In the genomic region with DNA sequence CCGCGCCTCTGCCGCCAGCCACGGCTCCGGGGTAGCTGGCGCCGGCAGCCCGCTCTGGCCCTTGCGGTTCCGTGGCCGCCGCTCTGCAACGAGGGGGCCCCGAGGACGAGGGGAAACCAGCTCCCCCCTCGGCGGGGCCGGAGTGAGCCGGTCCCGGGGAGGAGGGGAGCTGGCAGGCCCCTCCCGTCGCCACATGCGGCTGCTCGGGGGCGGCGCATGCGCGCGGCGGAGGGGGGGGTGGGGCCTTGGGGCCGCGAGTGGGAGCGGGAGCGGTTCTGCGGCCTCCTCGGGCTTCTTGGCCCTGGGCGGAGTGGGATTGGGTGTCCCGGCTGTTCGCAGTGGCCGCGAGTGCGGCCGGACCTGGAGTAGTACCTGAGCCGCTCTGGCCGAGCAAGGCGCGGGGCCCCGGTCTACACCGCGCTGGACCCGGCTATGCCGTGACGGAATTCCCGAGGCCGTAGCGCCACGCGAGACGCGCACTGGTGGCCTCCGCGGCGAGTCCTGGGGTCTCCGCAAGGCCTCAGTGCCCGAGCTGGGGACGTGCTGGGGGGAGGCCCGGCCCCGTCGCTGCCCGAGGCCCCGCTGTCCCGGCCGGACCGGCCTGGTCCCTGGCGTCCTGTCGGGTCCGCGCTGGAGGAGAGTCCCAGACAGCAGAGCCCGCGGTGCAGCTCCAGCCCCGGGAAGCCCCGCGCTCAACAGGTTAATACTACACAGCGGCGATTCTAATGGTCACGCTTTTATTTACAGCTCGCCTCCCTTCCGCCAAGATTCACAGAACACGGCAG, we compare ENCODE assay signal across 1 cellular context.
A peak's percentile ranks its signal among the peaks of the same experiment; 100 is the strongest.
TF ChIP-seq lines count a peak whose summit lies in the region.

No MANE protein-coding gene starts in this region.

TF ChIP-seq in K562, 482 proteins besides CTCF, POLR2A, EP300 and RAD21 (continued from another document and continues in another):
- TF ChIP-seq, protein P1, sequence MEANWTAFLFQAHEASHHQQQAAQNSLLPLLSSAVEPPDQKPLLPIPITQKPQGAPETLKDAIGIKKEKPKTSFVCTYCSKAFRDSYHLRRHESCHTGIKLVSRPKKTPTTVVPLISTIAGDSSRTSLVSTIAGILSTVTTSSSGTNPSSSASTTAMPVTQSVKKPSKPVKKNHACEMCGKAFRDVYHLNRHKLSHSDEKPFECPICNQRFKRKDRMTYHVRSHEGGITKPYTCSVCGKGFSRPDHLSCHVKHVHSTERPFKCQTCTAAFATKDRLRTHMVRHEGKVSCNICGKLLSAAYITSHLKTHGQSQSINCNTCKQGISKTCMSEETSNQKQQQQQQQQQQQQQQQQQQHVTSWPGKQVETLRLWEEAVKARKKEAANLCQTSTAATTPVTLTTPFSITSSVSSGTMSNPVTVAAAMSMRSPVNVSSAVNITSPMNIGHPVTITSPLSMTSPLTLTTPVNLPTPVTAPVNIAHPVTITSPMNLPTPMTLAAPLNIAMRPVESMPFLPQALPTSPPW (CRISPR knock-in tag; IDR thresholded peaks at IDR 0.05), result peak; percentile 98
- TF ChIP-seq RFX1 (IDR thresholded peaks at IDR 0.05), result no peak
- TF ChIP-seq HNRNPLL (IDR thresholded peaks at IDR 0.05; ENCODE audit: low read depth, low read length, poor library complexity, severe bottlenecking), result peak; percentile 62
- no peak for TF ChIP-seq ZNF695 (CRISPR knock-in tag; IDR thresholded peaks at IDR 0.05)
- TF ChIP-seq NR3C1 (CRISPR knock-in tag; IDR thresholded peaks at IDR 0.05), result no peak
- TF ChIP-seq, protein P2, sequence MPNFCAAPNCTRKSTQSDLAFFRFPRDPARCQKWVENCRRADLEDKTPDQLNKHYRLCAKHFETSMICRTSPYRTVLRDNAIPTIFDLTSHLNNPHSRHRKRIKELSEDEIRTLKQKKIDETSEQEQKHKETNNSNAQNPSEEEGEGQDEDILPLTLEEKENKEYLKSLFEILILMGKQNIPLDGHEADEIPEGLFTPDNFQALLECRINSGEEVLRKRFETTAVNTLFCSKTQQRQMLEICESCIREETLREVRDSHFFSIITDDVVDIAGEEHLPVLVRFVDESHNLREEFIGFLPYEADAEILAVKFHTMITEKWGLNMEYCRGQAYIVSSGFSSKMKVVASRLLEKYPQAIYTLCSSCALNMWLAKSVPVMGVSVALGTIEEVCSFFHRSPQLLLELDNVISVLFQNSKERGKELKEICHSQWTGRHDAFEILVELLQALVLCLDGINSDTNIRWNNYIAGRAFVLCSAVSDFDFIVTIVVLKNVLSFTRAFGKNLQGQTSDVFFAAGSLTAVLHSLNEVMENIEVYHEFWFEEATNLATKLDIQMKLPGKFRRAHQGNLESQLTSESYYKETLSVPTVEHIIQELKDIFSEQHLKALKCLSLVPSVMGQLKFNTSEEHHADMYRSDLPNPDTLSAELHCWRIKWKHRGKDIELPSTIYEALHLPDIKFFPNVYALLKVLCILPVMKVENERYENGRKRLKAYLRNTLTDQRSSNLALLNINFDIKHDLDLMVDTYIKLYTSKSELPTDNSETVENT (CRISPR knock-in tag; IDR thresholded peaks at IDR 0.05), result peak; percentile 91
- TF ChIP-seq NONO (IDR thresholded peaks at IDR 0.05; ENCODE audit: low read depth in 2 of 2, low read length in 1 of 2), result peak; percentile 90 to 100
- TF ChIP-seq POLR2G (IDR thresholded peaks at IDR 0.05; ENCODE audit: low read depth, low read length), result peak; percentile 94
- no peak for TF ChIP-seq CEBPB (tag; IDR thresholded peaks at IDR 0.05)
- TF ChIP-seq, protein P3, sequence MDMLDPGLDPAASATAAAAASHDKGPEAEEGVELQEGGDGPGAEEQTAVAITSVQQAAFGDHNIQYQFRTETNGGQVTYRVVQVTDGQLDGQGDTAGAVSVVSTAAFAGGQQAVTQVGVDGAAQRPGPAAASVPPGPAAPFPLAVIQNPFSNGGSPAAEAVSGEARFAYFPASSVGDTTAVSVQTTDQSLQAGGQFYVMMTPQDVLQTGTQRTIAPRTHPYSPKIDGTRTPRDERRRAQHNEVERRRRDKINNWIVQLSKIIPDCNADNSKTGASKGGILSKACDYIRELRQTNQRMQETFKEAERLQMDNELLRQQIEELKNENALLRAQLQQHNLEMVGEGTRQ (CRISPR knock-in tag; IDR thresholded peaks at IDR 0.05), result no peak; the same call in 1 of the 2 replicates
- TF ChIP-seq ETV5 (CRISPR knock-in tag; IDR thresholded peaks at IDR 0.05; ENCODE audit: low read depth), result peak; percentile 59
- no peak for TF ChIP-seq YBX1 (IDR thresholded peaks at IDR 0.05)
- no peak for TF ChIP-seq DNMT1 (IDR thresholded peaks at IDR 0.05)
- peak; percentile 93 for TF ChIP-seq SIN3B (IDR thresholded peaks at IDR 0.05; ENCODE audit: low read depth)
- TF ChIP-seq, protein P4, sequence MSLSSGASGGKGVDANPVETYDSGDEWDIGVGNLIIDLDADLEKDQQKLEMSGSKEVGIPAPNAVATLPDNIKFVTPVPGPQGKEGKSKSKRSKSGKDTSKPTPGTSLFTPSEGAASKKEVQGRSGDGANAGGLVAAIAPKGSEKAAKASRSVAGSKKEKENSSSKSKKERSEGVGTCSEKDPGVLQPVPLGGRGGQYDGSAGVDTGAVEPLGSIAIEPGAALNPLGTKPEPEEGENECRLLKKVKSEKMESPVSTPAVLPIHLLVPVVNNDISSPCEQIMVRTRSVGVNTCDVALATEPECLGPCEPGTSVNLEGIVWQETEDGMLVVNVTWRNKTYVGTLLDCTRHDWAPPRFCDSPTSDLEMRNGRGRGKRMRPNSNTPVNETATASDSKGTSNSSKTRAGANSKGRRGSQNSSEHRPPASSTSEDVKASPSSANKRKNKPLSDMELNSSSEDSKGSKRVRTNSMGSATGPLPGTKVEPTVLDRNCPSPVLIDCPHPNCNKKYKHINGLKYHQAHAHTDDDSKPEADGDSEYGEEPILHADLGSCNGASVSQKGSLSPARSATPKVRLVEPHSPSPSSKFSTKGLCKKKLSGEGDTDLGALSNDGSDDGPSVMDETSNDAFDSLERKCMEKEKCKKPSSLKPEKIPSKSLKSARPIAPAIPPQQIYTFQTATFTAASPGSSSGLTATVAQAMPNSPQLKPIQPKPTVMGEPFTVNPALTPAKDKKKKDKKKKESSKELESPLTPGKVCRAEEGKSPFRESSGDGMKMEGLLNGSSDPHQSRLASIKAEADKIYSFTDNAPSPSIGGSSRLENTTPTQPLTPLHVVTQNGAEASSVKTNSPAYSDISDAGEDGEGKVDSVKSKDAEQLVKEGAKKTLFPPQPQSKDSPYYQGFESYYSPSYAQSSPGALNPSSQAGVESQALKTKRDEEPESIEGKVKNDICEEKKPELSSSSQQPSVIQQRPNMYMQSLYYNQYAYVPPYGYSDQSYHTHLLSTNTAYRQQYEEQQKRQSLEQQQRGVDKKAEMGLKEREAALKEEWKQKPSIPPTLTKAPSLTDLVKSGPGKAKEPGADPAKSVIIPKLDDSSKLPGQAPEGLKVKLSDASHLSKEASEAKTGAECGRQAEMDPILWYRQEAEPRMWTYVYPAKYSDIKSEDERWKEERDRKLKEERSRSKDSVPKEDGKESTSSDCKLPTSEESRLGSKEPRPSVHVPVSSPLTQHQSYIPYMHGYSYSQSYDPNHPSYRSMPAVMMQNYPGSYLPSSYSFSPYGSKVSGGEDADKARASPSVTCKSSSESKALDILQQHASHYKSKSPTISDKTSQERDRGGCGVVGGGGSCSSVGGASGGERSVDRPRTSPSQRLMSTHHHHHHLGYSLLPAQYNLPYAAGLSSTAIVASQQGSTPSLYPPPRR (CRISPR knock-in tag; IDR thresholded peaks at IDR 0.05; ENCODE audit: borderline replicate concordance), result no peak
- TF ChIP-seq, protein P5, sequence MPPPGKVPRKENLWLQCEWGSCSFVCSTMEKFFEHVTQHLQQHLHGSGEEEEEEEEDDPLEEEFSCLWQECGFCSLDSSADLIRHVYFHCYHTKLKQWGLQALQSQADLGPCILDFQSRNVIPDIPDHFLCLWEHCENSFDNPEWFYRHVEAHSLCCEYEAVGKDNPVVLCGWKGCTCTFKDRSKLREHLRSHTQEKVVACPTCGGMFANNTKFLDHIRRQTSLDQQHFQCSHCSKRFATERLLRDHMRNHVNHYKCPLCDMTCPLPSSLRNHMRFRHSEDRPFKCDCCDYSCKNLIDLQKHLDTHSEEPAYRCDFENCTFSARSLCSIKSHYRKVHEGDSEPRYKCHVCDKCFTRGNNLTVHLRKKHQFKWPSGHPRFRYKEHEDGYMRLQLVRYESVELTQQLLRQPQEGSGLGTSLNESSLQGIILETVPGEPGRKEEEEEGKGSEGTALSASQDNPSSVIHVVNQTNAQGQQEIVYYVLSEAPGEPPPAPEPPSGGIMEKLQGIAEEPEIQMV (tag; conservative IDR thresholded peaks at IDR 0.05; ENCODE audit: low read depth), result peak; percentile 68
- TF ChIP-seq SMARCA5 (IDR thresholded peaks at IDR 0.05), result no peak
- TF ChIP-seq GTF2E2 (tag; IDR thresholded peaks at IDR 0.05), result peak; percentile 33; the same call in 1 of the 2 replicates
- peak; percentile 72 for TF ChIP-seq ERF (CRISPR knock-in tag; IDR thresholded peaks at IDR 0.05)
- peak; percentile 89 for TF ChIP-seq CHD1 (IDR thresholded peaks at IDR 0.05; ENCODE audit: low read length)
- TF ChIP-seq, protein P6, sequence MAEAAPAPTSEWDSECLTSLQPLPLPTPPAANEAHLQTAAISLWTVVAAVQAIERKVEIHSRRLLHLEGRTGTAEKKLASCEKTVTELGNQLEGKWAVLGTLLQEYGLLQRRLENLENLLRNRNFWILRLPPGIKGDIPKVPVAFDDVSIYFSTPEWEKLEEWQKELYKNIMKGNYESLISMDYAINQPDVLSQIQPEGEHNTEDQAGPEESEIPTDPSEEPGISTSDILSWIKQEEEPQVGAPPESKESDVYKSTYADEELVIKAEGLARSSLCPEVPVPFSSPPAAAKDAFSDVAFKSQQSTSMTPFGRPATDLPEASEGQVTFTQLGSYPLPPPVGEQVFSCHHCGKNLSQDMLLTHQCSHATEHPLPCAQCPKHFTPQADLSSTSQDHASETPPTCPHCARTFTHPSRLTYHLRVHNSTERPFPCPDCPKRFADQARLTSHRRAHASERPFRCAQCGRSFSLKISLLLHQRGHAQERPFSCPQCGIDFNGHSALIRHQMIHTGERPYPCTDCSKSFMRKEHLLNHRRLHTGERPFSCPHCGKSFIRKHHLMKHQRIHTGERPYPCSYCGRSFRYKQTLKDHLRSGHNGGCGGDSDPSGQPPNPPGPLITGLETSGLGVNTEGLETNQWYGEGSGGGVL (CRISPR knock-in tag; IDR thresholded peaks at IDR 0.05), result no peak
- TF ChIP-seq ZSCAN29 (IDR thresholded peaks at IDR 0.05), result peak; percentile 92
- no peak; the same call in 1 of the 2 replicates for TF ChIP-seq SOX6 (IDR thresholded peaks at IDR 0.05)
- no peak for TF ChIP-seq KHSRP (IDR thresholded peaks at IDR 0.05)
- peak; percentile 90 to 91 for TF ChIP-seq NRF1 (conservative IDR thresholded peaks at IDR 0.05 in 1 of 2, IDR thresholded peaks at IDR 0.05 in 1 of 2)
- TF ChIP-seq RBM25 (IDR thresholded peaks at IDR 0.05; ENCODE audit: low read depth, low read length, severe bottlenecking), result peak; percentile 73
- TF ChIP-seq, protein P7, sequence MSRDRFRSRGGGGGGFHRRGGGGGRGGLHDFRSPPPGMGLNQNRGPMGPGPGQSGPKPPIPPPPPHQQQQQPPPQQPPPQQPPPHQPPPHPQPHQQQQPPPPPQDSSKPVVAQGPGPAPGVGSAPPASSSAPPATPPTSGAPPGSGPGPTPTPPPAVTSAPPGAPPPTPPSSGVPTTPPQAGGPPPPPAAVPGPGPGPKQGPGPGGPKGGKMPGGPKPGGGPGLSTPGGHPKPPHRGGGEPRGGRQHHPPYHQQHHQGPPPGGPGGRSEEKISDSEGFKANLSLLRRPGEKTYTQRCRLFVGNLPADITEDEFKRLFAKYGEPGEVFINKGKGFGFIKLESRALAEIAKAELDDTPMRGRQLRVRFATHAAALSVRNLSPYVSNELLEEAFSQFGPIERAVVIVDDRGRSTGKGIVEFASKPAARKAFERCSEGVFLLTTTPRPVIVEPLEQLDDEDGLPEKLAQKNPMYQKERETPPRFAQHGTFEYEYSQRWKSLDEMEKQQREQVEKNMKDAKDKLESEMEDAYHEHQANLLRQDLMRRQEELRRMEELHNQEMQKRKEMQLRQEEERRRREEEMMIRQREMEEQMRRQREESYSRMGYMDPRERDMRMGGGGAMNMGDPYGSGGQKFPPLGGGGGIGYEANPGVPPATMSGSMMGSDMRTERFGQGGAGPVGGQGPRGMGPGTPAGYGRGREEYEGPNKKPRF (IDR thresholded peaks at IDR 0.05; ENCODE audit: low read depth, low read length), result no peak
- TF ChIP-seq, protein P8, sequence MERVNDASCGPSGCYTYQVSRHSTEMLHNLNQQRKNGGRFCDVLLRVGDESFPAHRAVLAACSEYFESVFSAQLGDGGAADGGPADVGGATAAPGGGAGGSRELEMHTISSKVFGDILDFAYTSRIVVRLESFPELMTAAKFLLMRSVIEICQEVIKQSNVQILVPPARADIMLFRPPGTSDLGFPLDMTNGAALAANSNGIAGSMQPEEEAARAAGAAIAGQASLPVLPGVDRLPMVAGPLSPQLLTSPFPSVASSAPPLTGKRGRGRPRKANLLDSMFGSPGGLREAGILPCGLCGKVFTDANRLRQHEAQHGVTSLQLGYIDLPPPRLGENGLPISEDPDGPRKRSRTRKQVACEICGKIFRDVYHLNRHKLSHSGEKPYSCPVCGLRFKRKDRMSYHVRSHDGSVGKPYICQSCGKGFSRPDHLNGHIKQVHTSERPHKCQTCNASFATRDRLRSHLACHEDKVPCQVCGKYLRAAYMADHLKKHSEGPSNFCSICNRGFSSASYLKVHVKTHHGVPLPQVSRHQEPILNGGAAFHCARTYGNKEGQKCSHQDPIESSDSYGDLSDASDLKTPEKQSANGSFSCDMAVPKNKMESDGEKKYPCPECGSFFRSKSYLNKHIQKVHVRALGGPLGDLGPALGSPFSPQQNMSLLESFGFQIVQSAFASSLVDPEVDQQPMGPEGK (CRISPR knock-in tag; IDR thresholded peaks at IDR 0.05; ENCODE audit: borderline replicate concordance), result no peak
- TF ChIP-seq E2F3 (CRISPR knock-in tag; IDR thresholded peaks at IDR 0.05), result peak; percentile 92
- TF ChIP-seq NR2C2 (CRISPR knock-in tag; IDR thresholded peaks at IDR 0.05), result 0 out of 2 replicates have a peak, but pooled peaks have one; percentile 17
- TF ChIP-seq NR2C2 (tag; IDR thresholded peaks at IDR 0.05), result no peak; the same call in 1 of the 2 replicates
- 0 out of 2 replicates have a peak, but pooled peaks have one; percentile 39 for TF ChIP-seq NR1H2 (CRISPR knock-in tag; IDR thresholded peaks at IDR 0.05)
- no peak for TF ChIP-seq ARHGAP35 (IDR thresholded peaks at IDR 0.05; ENCODE audit: partially characterized antibody)
- TF ChIP-seq, protein P9, sequence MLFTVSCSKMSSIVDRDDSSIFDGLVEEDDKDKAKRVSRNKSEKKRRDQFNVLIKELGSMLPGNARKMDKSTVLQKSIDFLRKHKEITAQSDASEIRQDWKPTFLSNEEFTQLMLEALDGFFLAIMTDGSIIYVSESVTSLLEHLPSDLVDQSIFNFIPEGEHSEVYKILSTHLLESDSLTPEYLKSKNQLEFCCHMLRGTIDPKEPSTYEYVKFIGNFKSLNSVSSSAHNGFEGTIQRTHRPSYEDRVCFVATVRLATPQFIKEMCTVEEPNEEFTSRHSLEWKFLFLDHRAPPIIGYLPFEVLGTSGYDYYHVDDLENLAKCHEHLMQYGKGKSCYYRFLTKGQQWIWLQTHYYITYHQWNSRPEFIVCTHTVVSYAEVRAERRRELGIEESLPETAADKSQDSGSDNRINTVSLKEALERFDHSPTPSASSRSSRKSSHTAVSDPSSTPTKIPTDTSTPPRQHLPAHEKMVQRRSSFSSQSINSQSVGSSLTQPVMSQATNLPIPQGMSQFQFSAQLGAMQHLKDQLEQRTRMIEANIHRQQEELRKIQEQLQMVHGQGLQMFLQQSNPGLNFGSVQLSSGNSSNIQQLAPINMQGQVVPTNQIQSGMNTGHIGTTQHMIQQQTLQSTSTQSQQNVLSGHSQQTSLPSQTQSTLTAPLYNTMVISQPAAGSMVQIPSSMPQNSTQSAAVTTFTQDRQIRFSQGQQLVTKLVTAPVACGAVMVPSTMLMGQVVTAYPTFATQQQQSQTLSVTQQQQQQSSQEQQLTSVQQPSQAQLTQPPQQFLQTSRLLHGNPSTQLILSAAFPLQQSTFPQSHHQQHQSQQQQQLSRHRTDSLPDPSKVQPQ (CRISPR knock-in tag; IDR thresholded peaks at IDR 0.05; ENCODE audit: borderline replicate concordance), result no peak
- TF ChIP-seq POLR3A (IDR thresholded peaks at IDR 0.05; ENCODE audit: borderline replicate concordance, extremely low read depth, insufficient read depth, insufficient read length), result no peak
- no peak for TF ChIP-seq DIDO1 (tag; IDR thresholded peaks at IDR 0.05; ENCODE audit: low read depth)
- 0 out of 2 replicates have a peak, but pooled peaks have one; percentile 12 for TF ChIP-seq LCOR (CRISPR knock-in tag; IDR thresholded peaks at IDR 0.05)
